Comparison of ENCODE assay signal across 8 cellular contexts in genomic region chr10:30359373-30360206, GRCh38. TPM values are rescaled to one million over a fixed set of nuclear protein-coding genes. Genes with fewer than 3 reads are reported as not detected.
DNase-seq lines count a peak whose midpoint lies in the region; ATAC-seq, FAIRE-seq and TF ChIP-seq lines count a peak whose summit lies in the region.

No MANE protein-coding gene starts in this region.

- peaks cover 6% of the 10 kb centered on the region for H3K27me3 Mint-ChIP-seq in activated T-cell treated with anti-CD3 and anti-CD28 coated beads, Interleukin-2, amount 50 U/mL, for 72 hours (ENCODE audit: low read depth)

- CTCF ChIA-PET in Panc1 (lab: Charles Lee) = interaction anchor here (0.5 to 1.5 kb wide), 6 partner anchors 12 to 361 kb away, joined by 3 to 4 read pairs (median 4); no protein-coding TSS in a partner anchor

- H3K9me3 Mint-ChIP-seq in activated T-cell treated with anti-CD3 and anti-CD28 coated beads, Interleukin-2, amount 50 U/mL, for 72 hours = no peaks in the 10 kb centered on the region

- in situ Hi-C loops in Panc1 (cut with HindIII; ENCODE audit: low pct_unique_long_range_greater_than_20kb, low sequenced_read_pairs) = no loop called here

- POLR2A ChIA-PET in Panc1 (lab: Charles Lee) = no interaction called here

- H3K4me1 ChIP-seq in BE2C = no peaks in the 10 kb centered on the region
- H3K4me1 ChIP-seq in Panc1 (ENCODE audit: control insufficient read depth, insufficient read depth, low read length) = no peaks in the 10 kb centered on the region
- H3K4me1 ChIP-seq in foreskin keratinocyte = no peaks in the 10 kb centered on the region
- peaks cover 2% of the 10 kb centered on the region for H3K4me1 ChIP-seq in osteoblast (ENCODE audit: insufficient read depth, low read length)

- no peaks in the 10 kb centered on the region for H3K79me2 ChIP-seq in osteoblast (ENCODE audit: insufficient read depth, low read length)

- H4K20me1 ChIP-seq in osteoblast (ENCODE audit: insufficient read depth, low read length) = no peaks in the 10 kb centered on the region

- H3K27me3 ChIP-seq in BE2C (no peaks in the 10 kb centered on the region), Panc1 (ENCODE audit: control insufficient read depth, insufficient read depth, low read length) (no peaks in the 10 kb centered on the region), foreskin keratinocyte (peaks cover 11% of the 10 kb centered on the region), osteoblast (ENCODE audit: insufficient read depth, low read length) (peaks cover 7% of the 10 kb centered on the region)

- H3K36me3 Mint-ChIP-seq in activated T-cell treated with anti-CD3 and anti-CD28 coated beads, Interleukin-2, amount 50 U/mL, for 72 hours (ENCODE audit: insufficient read depth in 2 of 2) = no peaks in the 10 kb centered on the region

- intact Hi-C loops in Panc1 (cut with micrococcal nuclease; ENCODE audit: unreplicated experiment) = no loop called here

- ATAC-seq in GM18873 (IDR thresholded peaks at IDR 0.05; ENCODE audit: low FRiP score, unreplicated experiment) (peak; percentile 86), HG03196 (IDR thresholded peaks at IDR 0.05; ENCODE audit: unreplicated experiment) (peak; percentile 89), Panc1 (peak; percentile 94), foreskin keratinocyte (peak; percentile 89)
- peak; percentile 90 to 93 for ATAC-seq in activated T-cell treated with anti-CD3 and anti-CD28 coated beads, Interleukin-2, amount 50 U/mL, for 72 hours (replicated peaks in 1 of 2)

- peak; percentile 89 for TF ChIP-seq CTCF in BE2C (IDR thresholded peaks at IDR 0.05; ENCODE audit: low read depth, low read length)
- TF ChIP-seq CTCF in Panc1 (IDR thresholded peaks at IDR 0.05) = peak; percentile 84
- TF ChIP-seq CTCF in foreskin keratinocyte (conservative IDR thresholded peaks at IDR 0.05) = peak; percentile 74
- TF ChIP-seq CTCF in osteoblast (IDR thresholded peaks at IDR 0.05; ENCODE audit: extremely low read depth, low read depth, low read length) = peak; percentile 91

- H3K4me3 ChIP-seq in BE2C (ENCODE audit: low read depth, low read length) (no peak overlapping the region), Panc1 (ENCODE audit: low read depth in 2 of 2, low read length in 2 of 2) (no peak overlapping the region), osteoblast (ENCODE audit: insufficient read depth, low read length) (no peak overlapping the region)

- peaks cover 12% of the 10 kb centered on the region for H3K4me1 Mint-ChIP-seq in activated T-cell treated with anti-CD3 and anti-CD28 coated beads, Interleukin-2, amount 50 U/mL, for 72 hours (ENCODE audit: low read depth)

- no peak overlapping the region for H3K27ac Mint-ChIP-seq in activated T-cell treated with anti-CD3 and anti-CD28 coated beads, Interleukin-2, amount 50 U/mL, for 72 hours

- no peak overlapping the region for H3K27ac ChIP-seq in Panc1 (ENCODE audit: low read length)
- no peak overlapping the region for H3K27ac ChIP-seq in foreskin keratinocyte
- H3K27ac ChIP-seq in osteoblast (ENCODE audit: low read depth, low read length) = no peak overlapping the region

- H3K36me3 ChIP-seq in BE2C (no peaks in the 10 kb centered on the region), Panc1 (ENCODE audit: control insufficient read depth, insufficient read depth, low read length) (no peaks in the 10 kb centered on the region), osteoblast (ENCODE audit: insufficient read depth, low read length) (no peaks in the 10 kb centered on the region)

- FAIRE-seq in urothelium cell line (lab: Jason Lieb, UNC) = peak; percentile 32

- H2AFZ ChIP-seq in osteoblast (ENCODE audit: low read length) = no peak overlapping the region

- DNase-seq in BE2C = peak; percentile 76
- DNase-seq in Panc1 (ENCODE audit: low read depth, low spot score) = peak; percentile 38
- peak; percentile 71 to 72 for DNase-seq in activated T-cell treated with anti-CD3 and anti-CD28 coated beads, Interleukin-2, amount 50 U/mL, for 72 hours
- peak; percentile 50 to 78 for DNase-seq in foreskin keratinocyte
- DNase-seq in osteoblast (ENCODE audit: insufficient read length, low spot score, missing footprints) = peak; percentile 91
- DNase-seq in urothelium cell line (ENCODE audit: low spot score) = peak; percentile 59

- H3K4me2 ChIP-seq in osteoblast (ENCODE audit: insufficient read depth, low read length) = no peak overlapping the region

- no TSS peak for BruUV-seq in Panc1 (replicated peaks; lab: Mats Ljungman, UMichigan)

- H3K9me3 ChIP-seq in BE2C (no peaks in the 10 kb centered on the region), Panc1 (ENCODE audit: control insufficient read depth, insufficient read depth, low read depth, low read length) (no peaks in the 10 kb centered on the region), osteoblast (ENCODE audit: low read depth, low read length) (no peaks in the 10 kb centered on the region)

- H3K4me3 Mint-ChIP-seq in activated T-cell treated with anti-CD3 and anti-CD28 coated beads, Interleukin-2, amount 50 U/mL, for 72 hours = no peak overlapping the region

RNA-seq across cellular contexts. Expression of gene MTPAP, which starts 10.5 kb away (rescaled TPM):
- 26.7 TPM for polyA plus RNA-seq in BE2C (2012; ENCODE audit: insufficient read depth, insufficient read length, low read depth)
- total RNA-seq in Panc1 (2021; ENCODE audit: unreplicated experiment) (18.0 TPM), foreskin keratinocyte (13.8 and 15.3 TPM in 2 replicates), osteoblast (14.8 and 16.5 TPM in 2 replicates)
- 7.2 TPM for polyA plus RNA-seq in Panc1 (2012; ENCODE audit: insufficient read length)
- 10 to 100 TPM; 36.8 to 43.1 TPM for total RNA-seq in activated T-cell treated with anti-CD3 and anti-CD28 coated beads, Interleukin-2, amount 50 U/mL, for 72 hours
- 5.2 and 5.6 TPM in 2 replicates for polyA plus RNA-seq in foreskin keratinocyte

Comparison
In these comparisons a context has a peak if more than half of its experiments do, and no peak if none do; other contexts are left out.
1. DNase-seq: peak in every context shown above with its lines; median percentile 91 in osteoblast; 76 in BE2C; 72 in activated T-cell treated with anti-CD3 and anti-CD28 coated beads, Interleukin-2, amount 50 U/mL, for 72 hours; 64 in foreskin keratinocyte; 59 in urothelium cell line; 38 in Panc1.